Comparison of ENCODE assay signal across 1 cellular context in genomic region chr2:152493417-152493816, GRCh38.
TF ChIP-seq lines count a peak whose summit lies in the region.

No MANE protein-coding gene starts in this region.

TF ChIP-seq in GM12878, 131 proteins besides CTCF, POLR2A, EP300 and RAD21 (continued from another document):
- TF ChIP-seq ZBTB4 (CRISPR knock-in tag; IDR thresholded peaks at IDR 0.05) (no peak), BRCA1 (IDR thresholded peaks at IDR 0.05; ENCODE audit: low read depth, low read length) (no peak)
